ENCODE assay signal across 1 cellular context in the genomic region with DNA sequence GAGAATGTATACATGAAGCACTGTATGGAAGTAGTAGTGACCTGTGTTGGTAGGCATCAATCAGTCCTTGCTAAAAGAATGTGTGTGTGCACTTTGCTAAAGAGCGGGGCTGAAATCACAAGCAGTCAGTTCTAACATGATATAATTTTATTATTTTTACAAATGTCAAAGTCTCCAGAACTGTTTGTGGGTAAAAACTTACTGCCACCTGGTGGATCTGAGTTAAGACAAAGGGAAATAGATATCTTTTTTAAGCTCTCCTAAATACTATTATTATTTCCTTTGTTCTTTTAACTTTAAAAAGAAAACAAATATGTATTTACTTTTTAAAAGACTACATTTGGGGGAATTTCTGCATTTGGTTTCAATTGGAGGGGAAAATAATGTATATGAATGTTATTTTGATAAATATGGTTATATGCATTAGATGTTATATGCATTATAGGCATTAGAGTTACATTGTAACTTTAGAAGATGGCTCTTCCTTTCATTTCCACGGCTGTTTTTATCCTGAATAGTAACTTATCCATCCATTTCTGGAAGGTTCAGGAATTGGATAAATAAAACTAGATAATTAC.
TF ChIP-seq lines count a peak whose summit lies in the region.

No MANE protein-coding gene starts in this region.

TF ChIP-seq in HepG2, 621 proteins besides CTCF, POLR2A, EP300 and RAD21:
- no peak for TF ChIP-seq ZSCAN25 (CRISPR knock-in tag; IDR thresholded peaks at IDR 0.05)
- TF ChIP-seq STAG1 (CRISPR knock-in tag; IDR thresholded peaks at IDR 0.05), result peak; percentile 52
- peak; percentile 14; the same call in 1 of the 2 replicates for TF ChIP-seq SMC3 (IDR thresholded peaks at IDR 0.05; ENCODE audit: low read length)
